ENCODE assay signal across 17 cellular contexts in the genomic region with DNA sequence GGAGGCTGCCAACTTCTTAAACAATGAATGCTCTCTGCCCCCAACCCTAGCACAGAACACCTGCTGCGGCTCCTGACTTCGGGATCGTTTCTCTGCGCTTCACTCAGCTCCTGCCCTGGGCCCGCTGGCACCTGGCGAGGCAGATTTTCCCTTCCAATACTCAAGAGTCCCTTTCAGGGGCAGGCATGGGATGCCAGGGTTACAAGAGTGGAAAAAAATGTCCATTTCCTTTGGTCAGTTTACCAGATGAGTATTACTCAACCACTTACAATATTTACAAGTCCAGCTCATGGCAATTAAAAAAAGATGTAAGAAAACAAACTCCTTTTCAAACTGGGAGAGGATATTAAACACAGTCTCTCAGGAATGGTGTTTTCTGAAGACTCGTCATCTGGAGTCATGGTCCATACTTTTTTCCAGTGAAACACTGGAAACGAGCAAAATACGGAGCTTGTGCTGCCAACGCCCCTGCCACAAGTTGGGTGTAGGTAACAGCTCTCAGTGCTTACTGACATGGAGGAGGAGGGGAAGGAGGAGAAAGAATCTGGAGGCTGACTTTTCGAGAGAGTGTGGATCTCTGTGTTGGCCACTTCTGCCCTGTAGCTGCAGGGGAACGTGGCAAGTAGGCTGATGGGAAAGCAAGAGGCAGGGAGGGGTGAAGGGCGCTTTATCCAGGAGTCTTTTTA.
DNase-seq lines count a peak whose midpoint lies in the region; ATAC-seq, FAIRE-seq and TF ChIP-seq lines count a peak whose summit lies in the region.
"Had no signal": no experiment of that assay in that cellular context is flagged by ENCODE, and none has a peak within 500 bp of the region (broad histone marks: within the 10 kb centered on the region; RNA-seq: fewer than 3 reads in every experiment).

No MANE protein-coding gene starts in this region.

- WGBS in H1 (ENCODE audit: extremely low coverage in 1 of 2, insufficient coverage in 1 of 2, insufficient read length in 1 of 2, insufficient replicate concordance in 2 of 2, low coverage in 1 of 2, low lambda C conversion rate in 2 of 2, missing lambda C conversion rate in 1 of 2), 2 experiments, result 91% methylated on average over 13 of the region's 13 CpGs; no CpG with 5 or more reads in 1 of the 2 experiments
- WGBS in small intestine, 3 donors, result 18 to 42% (median 38%) methylated on average over 13 of the region's 13 CpGs

- no peak for TF ChIP-seq EP300 in H1 (IDR thresholded peaks at IDR 0.05; ENCODE audit: borderline replicate concordance in 1 of 2, low read depth in 2 of 2, low read length in 2 of 2)

- no peak overlapping the region for H2BK12ac ChIP-seq in H1 (ENCODE audit: low read depth, low read length)

- no peaks in the 10 kb centered on the region for H4K20me1 ChIP-seq in H1 (replicated peaks in 1 of 2; ENCODE audit: control insufficient read depth in 1 of 2, insufficient read depth in 2 of 2, low read length in 2 of 2)

- H3K56ac ChIP-seq in H1 (replicated peaks; ENCODE audit: insufficient read length, low read depth, low read length), result no peak overlapping the region

- H3K4me3 ChIP-seq in H1 (ENCODE audit: extremely low read depth in 1 of 4, insufficient read depth in 2 of 4, low read depth in 3 of 4, low read length in 4 of 4) (no peak overlapping the region), small intestine (ENCODE audit: low read depth in 1 of 2, low read length in 2 of 2) (no peak overlapping the region)
- H3K4me3 ChIP-seq: ascending aorta had no signal

- no peaks in the 10 kb centered on the region for H3K79me1 ChIP-seq in H1 (ENCODE audit: low read depth, low read length)

- no peaks in the 10 kb centered on the region for H3K9me3 ChIP-seq in H1 (ENCODE audit: insufficient read depth in 2 of 2, low read depth in 1 of 2, low read length in 1 of 2)
- no peaks in the 10 kb centered on the region for H3K9me3 ChIP-seq in small intestine (ENCODE audit: control insufficient read depth, low read depth)
- H3K9me3 ChIP-seq: ascending aorta had no signal

- POLR2A ChIA-PET in H1 (lab: Charles Lee; ENCODE audit: partially characterized antibody), result no interaction called here

- peak overlapping the region; percentile 72; the same call in 1 of the 2 replicates for H2BK20ac ChIP-seq in H1 (ENCODE audit: low read length)

- no peak overlapping the region for H2AFZ ChIP-seq in H1 (ENCODE audit: low read length)

- H2AK5ac ChIP-seq in H1 (ENCODE audit: low read depth, low read length), result no peak overlapping the region; the same call in 1 of the 2 replicates

- H2BK120ac ChIP-seq in H1 (replicated peaks; ENCODE audit: low read depth, low read length), result no peak overlapping the region

- H4K8ac ChIP-seq in H1 (ENCODE audit: extremely low read depth, insufficient read depth, low read length), result no peak overlapping the region; the same call in 1 of the 2 replicates

- H4K91ac ChIP-seq in H1 (replicated peaks; ENCODE audit: insufficient read length, low read length), result no peak overlapping the region

- H3K4me1 ChIP-seq in H1 (replicated peaks in 1 of 4; ENCODE audit: control insufficient read depth in 3 of 4, insufficient read depth in 4 of 4, low read length in 3 of 4) (peaks cover 0 to 8% (median 2%) of the 10 kb centered on the region in 4 experiments; a peak in 4 of 7 replicates), small intestine (ENCODE audit: control insufficient read depth in 2 of 2, insufficient read depth in 1 of 2, low read depth in 1 of 2, low read length in 1 of 2) (peaks cover 0 to 7% of the 10 kb centered on the region in 2 donors)
- H3K4me1 ChIP-seq: ascending aorta had no signal

- no peak for TF ChIP-seq CTCF in H1 (IDR thresholded peaks at IDR 0.05; ENCODE audit: control extremely low read depth in 1 of 3, insufficient read depth in 1 of 3, low read depth in 1 of 3, low read length in 3 of 3)

- FAIRE-seq in H1 (lab: Jason Lieb, UNC) (no peak), small intestine (lab: Jason Lieb, UNC) (no peak)

- H3K4ac ChIP-seq in H1 (replicated peaks; ENCODE audit: insufficient read length, low read depth, low read length), result no peak overlapping the region

- no peak overlapping the region for H3K14ac ChIP-seq in H1 (ENCODE audit: insufficient read length)

- H3K9ac ChIP-seq in H1 (replicated peaks in 1 of 4; ENCODE audit: extremely low read depth in 1 of 4, low read depth in 3 of 4, low read length in 3 of 4), result no peak overlapping the region

- H3K23ac ChIP-seq in H1 (ENCODE audit: insufficient read length), result no peak overlapping the region

- H4K5ac ChIP-seq in H1 (ENCODE audit: insufficient read length, low read depth, low read length), result no peak overlapping the region

- no peak for TF ChIP-seq RAD21 in H1 (IDR thresholded peaks at IDR 0.05 in 1 of 2, conservative IDR thresholded peaks at IDR 0.05 in 1 of 2; ENCODE audit: low read depth in 2 of 2, low read length in 2 of 2)

- ATAC-seq in GM21423 (IDR thresholded peaks at IDR 0.05; ENCODE audit: unreplicated experiment), result no peak
- ATAC-seq: activated CD4-positive, alpha-beta T cell treated with anti-CD3 and anti-CD28 coated beads for 36 hours; activated T-cell treated with anti-CD3 and anti-CD28 coated beads, Interleukin-2, amount 50 U/mL, for 4 hours; right cardiac atrium; stimulated activated naive CD8-positive, alpha-beta T cell treated with anti-CD3 and anti-CD28 coated beads, Interleukin-15, amount 100 ng/mL, for 72 hours had no signal

- H3K27me3 ChIP-seq in H1 (replicated peaks in 1 of 4; ENCODE audit: control insufficient read depth in 3 of 4, extremely low read depth in 1 of 4, insufficient read depth in 3 of 4, low read length in 3 of 4) (0 out of 7 replicates have a peak, but pooled peaks cover 0 to 2% (median 0%) of the 10 kb centered on the region in 4 experiments), small intestine (ENCODE audit: control insufficient read depth in 2 of 2, insufficient read depth in 2 of 2, low read length in 2 of 2) (no peaks in the 10 kb centered on the region)
- H3K27me3 ChIP-seq: ascending aorta had no signal

- H3K79me2 ChIP-seq in H1 (ENCODE audit: control insufficient read depth in 1 of 2, insufficient read depth in 2 of 2, low read length in 2 of 2), result no peaks in the 10 kb centered on the region

- no peaks in the 10 kb centered on the region for H3K36me3 ChIP-seq in H1 (ENCODE audit: control insufficient read depth in 2 of 4, insufficient read depth in 4 of 4, low read length in 3 of 4)
- no peaks in the 10 kb centered on the region for H3K36me3 ChIP-seq in small intestine (ENCODE audit: control insufficient read depth in 2 of 2, insufficient read depth in 2 of 2, low read length in 2 of 2)
- H3K36me3 ChIP-seq: ascending aorta had no signal

- H3K4me2 ChIP-seq in H1 (ENCODE audit: insufficient read depth in 1 of 2, low read depth in 2 of 2, low read length in 2 of 2), result no peak overlapping the region

- peak overlapping the region; percentile 54; the same call in 1 of the 2 replicates for H2BK5ac ChIP-seq in H1 (ENCODE audit: low read depth, low read length)

- H3K27ac ChIP-seq in H1 (ENCODE audit: low read depth, low read length) (no peak overlapping the region), small intestine (ENCODE audit: low read depth in 1 of 2, low read length in 1 of 2) (peak overlapping the region in 1 of 2 donors; percentile 45)
- H3K27ac ChIP-seq: ascending aorta had no signal

- H3K18ac ChIP-seq in H1 (ENCODE audit: extremely low read depth, low read length), result no peak overlapping the region

- TF ChIP-seq POLR2A in H1 (IDR thresholded peaks at IDR 0.05; ENCODE audit: control extremely low read depth in 1 of 2, low read depth in 2 of 2, low read length in 2 of 2), result no peak

- no peak overlapping the region for H2BK15ac ChIP-seq in H1 (ENCODE audit: low read length)

- H3K23me2 ChIP-seq in H1 (ENCODE audit: low read depth, low read length), result no peaks in the 10 kb centered on the region

- CTCF ChIA-PET in H1 (lab: Charles Lee; ENCODE audit: partially characterized antibody), result interaction anchor here (0.7 to 2.1 kb wide), 10 partner anchors 9 to 265 kb away, joined by 3 to 6 read pairs (median 4); no protein-coding TSS in a partner anchor

- DNase-seq in DMS53 treated with DMSO at 0.1 percent for 48 hours (lab: John Stamatoyannopoulos, UW; ENCODE audit: unreplicated experiment) (peak; percentile 35), NCI-H1105 (lab: John Stamatoyannopoulos, UW) (peak; percentile 88), H1 (ENCODE audit: low read depth in 1 of 2, low spot score in 2 of 2) (no peak), small intestine (peak; percentile 66), midbrain (lab: John Stamatoyannopoulos, UW) (no peak), CD1c-positive myeloid dendritic cell (ENCODE audit: extremely low spot score) (no peak)
- DNase-seq: activated CD4-positive, alpha-beta T cell treated with anti-CD3 and anti-CD28 coated beads for 36 hours; activated T-cell treated with anti-CD3 and anti-CD28 coated beads, Interleukin-2, amount 50 U/mL, for 4 hours; COR-L47; kidney glomerular epithelial cell; natural killer cell; NCI-H2029 treated with DMSO at 0.1 percent for 48 hours; OCI-M1; right cardiac atrium; stimulated activated naive CD8-positive, alpha-beta T cell treated with anti-CD3 and anti-CD28 coated beads, Interleukin-15, amount 100 ng/mL, for 72 hours had no signal

TF ChIP-seq in H1, 55 proteins besides CTCF, POLR2A, EP300 and RAD21 (continues in another document):
- TF ChIP-seq TEAD4 (IDR thresholded peaks at IDR 0.05; ENCODE audit: low read depth, low read length) (no peak), BCL11A (IDR thresholded peaks at IDR 0.05; ENCODE audit: low read depth in 2 of 2, low read length in 2 of 2) (no peak), SIRT6 (IDR thresholded peaks at IDR 0.05; ENCODE audit: low read length) (no peak), POU5F1 (IDR thresholded peaks at IDR 0.05; ENCODE audit: low read depth, low read length) (no peak), KDM4A (IDR thresholded peaks at IDR 0.05; ENCODE audit: low read depth, low read length, severe bottlenecking) (no peak), SRF (IDR thresholded peaks at IDR 0.05; ENCODE audit: low read depth, low read length) (no peak), CREB1 (IDR thresholded peaks at IDR 0.05) (no peak), CHD2 (IDR thresholded peaks at IDR 0.05; ENCODE audit: low read length) (no peak), HDAC2 (IDR thresholded peaks at IDR 0.05; ENCODE audit: borderline replicate concordance in 1 of 2, low read depth in 2 of 2, low read length in 2 of 2) (no peak), SAP30 (IDR thresholded peaks at IDR 0.05; ENCODE audit: insufficient read depth, insufficient replicate concordance, low read length) (no peak), ZNF274 (IDR thresholded peaks at IDR 0.05; ENCODE audit: borderline replicate concordance, extremely low read depth, low read length) (no peak), CEBPB (IDR thresholded peaks at IDR 0.05; ENCODE audit: low read depth, low read length) (no peak), PHF8 (conservative IDR thresholded peaks at IDR 0.05; ENCODE audit: low read depth, low read length) (no peak), KDM1A (IDR thresholded peaks at IDR 0.05; ENCODE audit: borderline replicate concordance, low read length) (no peak), TBP (IDR thresholded peaks at IDR 0.05; ENCODE audit: low read depth, low read length) (no peak)

Comparison
In these comparisons a context has a peak if more than half of its experiments do, and no peak if none do; other contexts are left out.
1. DNase-seq: peak in DMS53 treated with DMSO at 0.1 percent for 48 hours (single experiment), NCI-H1105 (single experiment) and small intestine (single experiment); none in H1 (0 of 2), midbrain (single experiment) and CD1c-positive myeloid dendritic cell (single experiment).